In genomic region chr7:152924238-152924637, GRCh38 we compare ENCODE assay signal across 17 cellular contexts.
"Had no signal": no experiment of that assay in that cellular context is flagged by ENCODE, and none has a peak within 500 bp of the region (broad histone marks: within the 10 kb centered on the region; RNA-seq: fewer than 3 reads in every experiment).

No MANE protein-coding gene starts in this region.

- FAIRE-seq: islet of Langerhans had no signal

- H3K4me3 ChIP-seq: body of pancreas, left lung had no signal

- H3K9me3 ChIP-seq: body of pancreas, neutrophil, upper lobe of left lung had no signal

- H3K27ac ChIP-seq: left lung, neutrophil, upper lobe of left lung had no signal

- H3K27me3 ChIP-seq: body of pancreas had no signal

- ATAC-seq: body of pancreas; left lung; sciatic nerve; stimulated activated naive B cell treated with anti-CD40 and anti-IgM and Interleukin-4, amounts not matched to agents 10 μg/mL and 1 μg/mL and 100 μg/mL, for 72 hours; T-helper 17 cell had no signal

- H3K4me3 Mint-ChIP-seq: central memory CD8-positive, alpha-beta T cell; memory B cell; stimulated activated naive B cell treated with anti-CD40 and anti-IgM and Interleukin-4, amounts not matched to agents 10 μg/mL and 1 μg/mL and 100 μg/mL, for 72 hours; T-helper 17 cell had no signal

- H3K4me1 Mint-ChIP-seq: central memory CD8-positive, alpha-beta T cell; memory B cell; T-helper 17 cell had no signal

- DNase-seq: activated CD4-positive, alpha-beta T cell treated with anti-CD3 and anti-CD28 coated beads, Interleukin-2, amount 50 U/mL, for 1 hour; activated naive CD4-positive, alpha-beta T cell treated with anti-CD3 and anti-CD28 coated beads, Interleukin-2, amount 50 U/mL, for 16 hours; activated T-cell treated with anti-CD3 and anti-CD28 coated beads, Interleukin-2, amount 50 U/mL, for 1 hour; body of pancreas; effector memory CD4-positive, alpha-beta T cell; erythroblast; left lung; stimulated activated CD4-positive, alpha-beta T cell treated with anti-CD3 and anti-CD28 coated beads, Interleukin-2, amount 100 ng/mL, for 24 hours; stimulated activated naive B cell treated with anti-CD40 and anti-IgM and Interleukin-4, amounts not matched to agents 10 μg/mL and 1 μg/mL and 100 μg/mL, for 72 hours; T-helper 17 cell had no signal

- H3K36me3 ChIP-seq: left lung, neutrophil, upper lobe of left lung had no signal

- H3K27ac Mint-ChIP-seq: memory B cell; progenitor cell of endocrine pancreas; stimulated activated naive B cell treated with anti-CD40 and anti-IgM and Interleukin-4, amounts not matched to agents 10 μg/mL and 1 μg/mL and 100 μg/mL, for 72 hours; T-helper 17 cell had no signal
